ENCODE assay signal across 1 cellular context in the genomic region with DNA sequence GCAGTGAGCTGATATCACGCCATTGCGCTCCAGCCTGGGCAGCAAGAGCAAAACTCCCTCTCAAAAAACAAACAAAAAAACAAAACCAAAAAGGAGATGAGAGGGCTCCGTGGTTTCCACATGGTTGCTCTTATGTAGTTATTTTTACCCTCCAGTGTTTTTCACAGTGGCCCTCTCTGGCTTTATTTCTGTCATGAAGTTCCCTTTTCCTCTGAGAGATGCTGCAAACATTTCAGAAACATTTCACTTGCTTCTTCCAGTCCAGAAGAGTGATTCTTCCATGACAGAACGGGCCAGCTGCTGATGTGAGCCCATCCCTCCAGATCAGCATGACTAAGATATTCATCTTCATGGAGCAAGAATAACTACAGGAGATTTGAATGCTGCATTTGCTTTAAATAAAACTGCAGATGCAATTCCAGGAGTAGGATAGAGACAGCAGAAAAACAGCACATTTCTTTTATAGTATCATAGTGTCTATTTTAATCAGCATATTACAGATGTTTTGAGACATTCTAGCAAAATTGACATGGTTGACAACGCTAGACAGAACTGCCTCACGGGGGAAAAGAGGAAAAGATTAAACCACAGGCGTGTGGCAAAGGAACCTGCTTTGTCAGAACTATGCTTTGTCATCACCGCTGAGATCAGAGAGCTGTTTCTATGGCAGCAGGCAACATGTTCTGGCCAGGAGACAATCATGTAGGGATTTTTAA.
TF ChIP-seq lines count a peak whose summit lies in the region.

No MANE protein-coding gene starts in this region.

TF ChIP-seq in K562, 482 proteins besides CTCF, POLR2A, EP300 and RAD21 (continued from another document):
- TF ChIP-seq C11orf30 (IDR thresholded peaks at IDR 0.05; ENCODE audit: low read depth) (peak; percentile 65), CC2D1A (IDR thresholded peaks at IDR 0.05) (no peak), FOSL1 (tag; conservative IDR thresholded peaks at IDR 0.05) (no peak; the same call in 1 of the 2 replicates), BRD9 (IDR thresholded peaks at IDR 0.05; ENCODE audit: low read depth, partially characterized antibody) (no peak)
TF ChIP-seq in K562: peak in this region for 15.
